2 cellular contexts compared by ENCODE assay signal in the genomic region with DNA sequence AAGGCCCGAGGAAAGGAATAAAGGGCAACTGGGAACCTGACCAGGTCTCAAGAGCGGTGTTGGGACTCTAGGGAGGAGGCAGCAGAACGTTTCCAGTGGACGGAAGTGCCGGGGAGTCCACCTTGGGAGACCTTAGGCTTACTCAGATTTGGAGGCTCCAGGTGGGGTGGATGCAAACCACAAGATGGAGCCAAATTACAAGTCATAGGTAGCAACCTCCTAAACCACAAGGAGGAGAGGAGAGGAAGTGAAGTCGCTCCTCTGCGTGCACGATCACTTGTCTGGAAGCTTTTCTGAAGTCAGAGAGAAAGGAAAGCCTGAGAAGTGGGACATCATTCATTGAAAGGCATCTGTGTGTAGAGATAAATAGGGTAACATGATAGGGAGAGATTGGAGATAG.
TF ChIP-seq lines count a peak whose summit lies in the region.

No MANE protein-coding gene starts in this region.

TF ChIP-seq in SK-N-SH, 30 proteins besides CTCF, POLR2A, EP300 and RAD21 (continued from another document):
- TF ChIP-seq, protein P1, sequence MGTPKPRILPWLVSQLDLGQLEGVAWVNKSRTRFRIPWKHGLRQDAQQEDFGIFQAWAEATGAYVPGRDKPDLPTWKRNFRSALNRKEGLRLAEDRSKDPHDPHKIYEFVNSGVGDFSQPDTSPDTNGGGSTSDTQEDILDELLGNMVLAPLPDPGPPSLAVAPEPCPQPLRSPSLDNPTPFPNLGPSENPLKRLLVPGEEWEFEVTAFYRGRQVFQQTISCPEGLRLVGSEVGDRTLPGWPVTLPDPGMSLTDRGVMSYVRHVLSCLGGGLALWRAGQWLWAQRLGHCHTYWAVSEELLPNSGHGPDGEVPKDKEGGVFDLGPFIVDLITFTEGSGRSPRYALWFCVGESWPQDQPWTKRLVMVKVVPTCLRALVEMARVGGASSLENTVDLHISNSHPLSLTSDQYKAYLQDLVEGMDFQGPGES (IDR thresholded peaks at IDR 0.05; ENCODE audit: low read depth, low read length): no peak
- TF ChIP-seq REST (IDR thresholded peaks at IDR 0.05; ENCODE audit: low read depth, low read length) (no peak), PBX3 (IDR thresholded peaks at IDR 0.05) (no peak), ELF1 (IDR thresholded peaks at IDR 0.05) (no peak), TAF1 (IDR thresholded peaks at IDR 0.05; ENCODE audit: borderline replicate concordance, low read depth, low read length) (no peak), NFIC (IDR thresholded peaks at IDR 0.05; ENCODE audit: borderline replicate concordance) (no peak), MEF2A (IDR thresholded peaks at IDR 0.05; ENCODE audit: borderline replicate concordance, low read depth) (no peak), NRF1 (IDR thresholded peaks at IDR 0.05; ENCODE audit: low read depth, low read length) (no peak), TEAD4 (IDR thresholded peaks at IDR 0.05; ENCODE audit: borderline replicate concordance, insufficient read depth) (no peak), RFX5 (IDR thresholded peaks at IDR 0.05; ENCODE audit: low read length) (no peak), FOXM1 (IDR thresholded peaks at IDR 0.05; ENCODE audit: low read depth) (no peak)
- TF ChIP-seq, protein P2, sequence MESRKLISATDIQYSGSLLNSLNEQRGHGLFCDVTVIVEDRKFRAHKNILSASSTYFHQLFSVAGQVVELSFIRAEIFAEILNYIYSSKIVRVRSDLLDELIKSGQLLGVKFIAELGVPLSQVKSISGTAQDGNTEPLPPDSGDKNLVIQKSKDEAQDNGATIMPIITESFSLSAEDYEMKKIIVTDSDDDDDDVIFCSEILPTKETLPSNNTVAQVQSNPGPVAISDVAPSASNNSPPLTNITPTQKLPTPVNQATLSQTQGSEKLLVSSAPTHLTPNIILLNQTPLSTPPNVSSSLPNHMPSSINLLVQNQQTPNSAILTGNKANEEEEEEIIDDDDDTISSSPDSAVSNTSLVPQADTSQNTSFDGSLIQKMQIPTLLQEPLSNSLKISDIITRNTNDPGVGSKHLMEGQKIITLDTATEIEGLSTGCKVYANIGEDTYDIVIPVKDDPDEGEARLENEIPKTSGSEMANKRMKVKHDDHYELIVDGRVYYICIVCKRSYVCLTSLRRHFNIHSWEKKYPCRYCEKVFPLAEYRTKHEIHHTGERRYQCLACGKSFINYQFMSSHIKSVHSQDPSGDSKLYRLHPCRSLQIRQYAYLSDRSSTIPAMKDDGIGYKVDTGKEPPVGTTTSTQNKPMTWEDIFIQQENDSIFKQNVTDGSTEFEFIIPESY (IDR thresholded peaks at IDR 0.05; ENCODE audit: borderline replicate concordance, low read depth): no peak

TF ChIP-seq in SK-N-SH treated with all-trans-retinoic acid at 6 μM for 48 hours, 23 proteins besides CTCF, POLR2A, EP300 and RAD21 (continued from another document):
- TF ChIP-seq, protein P3, sequence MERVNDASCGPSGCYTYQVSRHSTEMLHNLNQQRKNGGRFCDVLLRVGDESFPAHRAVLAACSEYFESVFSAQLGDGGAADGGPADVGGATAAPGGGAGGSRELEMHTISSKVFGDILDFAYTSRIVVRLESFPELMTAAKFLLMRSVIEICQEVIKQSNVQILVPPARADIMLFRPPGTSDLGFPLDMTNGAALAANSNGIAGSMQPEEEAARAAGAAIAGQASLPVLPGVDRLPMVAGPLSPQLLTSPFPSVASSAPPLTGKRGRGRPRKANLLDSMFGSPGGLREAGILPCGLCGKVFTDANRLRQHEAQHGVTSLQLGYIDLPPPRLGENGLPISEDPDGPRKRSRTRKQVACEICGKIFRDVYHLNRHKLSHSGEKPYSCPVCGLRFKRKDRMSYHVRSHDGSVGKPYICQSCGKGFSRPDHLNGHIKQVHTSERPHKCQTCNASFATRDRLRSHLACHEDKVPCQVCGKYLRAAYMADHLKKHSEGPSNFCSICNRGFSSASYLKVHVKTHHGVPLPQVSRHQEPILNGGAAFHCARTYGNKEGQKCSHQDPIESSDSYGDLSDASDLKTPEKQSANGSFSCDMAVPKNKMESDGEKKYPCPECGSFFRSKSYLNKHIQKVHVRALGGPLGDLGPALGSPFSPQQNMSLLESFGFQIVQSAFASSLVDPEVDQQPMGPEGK (CRISPR knock-in tag; IDR thresholded peaks at IDR 0.05; ENCODE audit: borderline replicate concordance): no peak
- TF ChIP-seq ZNF8 (CRISPR knock-in tag; IDR thresholded peaks at IDR 0.05) (no peak), SNAI2 (CRISPR knock-in tag; IDR thresholded peaks at IDR 0.05) (no peak), GLIS3 (CRISPR knock-in tag; IDR thresholded peaks at IDR 0.05) (no peak), ISL1 (CRISPR knock-in tag; IDR thresholded peaks at IDR 0.05) (no peak)
- TF ChIP-seq, protein P4, sequence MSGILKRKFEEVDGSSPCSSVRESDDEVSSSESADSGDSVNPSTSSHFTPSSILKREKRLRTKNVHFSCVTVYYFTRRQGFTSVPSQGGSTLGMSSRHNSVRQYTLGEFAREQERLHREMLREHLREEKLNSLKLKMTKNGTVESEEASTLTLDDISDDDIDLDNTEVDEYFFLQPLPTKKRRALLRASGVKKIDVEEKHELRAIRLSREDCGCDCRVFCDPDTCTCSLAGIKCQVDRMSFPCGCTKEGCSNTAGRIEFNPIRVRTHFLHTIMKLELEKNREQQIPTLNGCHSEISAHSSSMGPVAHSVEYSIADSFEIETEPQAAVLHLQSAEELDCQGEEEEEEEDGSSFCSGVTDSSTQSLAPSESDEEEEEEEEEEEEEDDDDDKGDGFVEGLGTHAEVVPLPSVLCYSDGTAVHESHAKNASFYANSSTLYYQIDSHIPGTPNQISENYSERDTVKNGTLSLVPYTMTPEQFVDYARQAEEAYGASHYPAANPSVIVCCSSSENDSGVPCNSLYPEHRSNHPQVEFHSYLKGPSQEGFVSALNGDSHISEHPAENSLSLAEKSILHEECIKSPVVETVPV (CRISPR knock-in tag; IDR thresholded peaks at IDR 0.05): no peak
TF ChIP-seq in SK-N-SH treated with all-trans-retinoic acid at 6 μM for 48 hours: peak in this region for 0.
